30 cellular contexts compared by ENCODE assay signal in the genomic region with DNA sequence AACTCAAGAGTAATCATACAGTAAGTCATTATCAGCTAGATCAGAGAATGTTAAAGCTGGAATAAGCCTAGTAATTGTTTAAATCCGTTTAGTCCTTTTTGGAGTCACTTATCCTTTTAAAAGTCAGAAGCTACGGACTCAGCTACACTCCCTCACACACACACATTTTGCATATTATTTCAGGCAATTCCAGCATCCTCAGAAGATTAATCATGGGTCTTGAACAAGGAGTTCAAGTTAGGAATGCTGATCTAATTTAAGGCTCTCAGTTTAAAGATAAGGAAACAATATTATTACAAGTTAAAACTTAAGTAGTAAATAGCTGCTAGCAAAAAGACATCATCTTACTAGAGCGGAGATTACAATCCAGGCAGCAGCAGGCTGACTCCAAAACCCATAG.
"Had no signal": no experiment of that assay in that cellular context is flagged by ENCODE, and none has a peak within 500 bp of the region (broad histone marks: within the 10 kb centered on the region; RNA-seq: fewer than 3 reads in every experiment).

No MANE protein-coding gene starts in this region.

- DNase-seq: activated CD4-positive, alpha-beta T cell treated with anti-CD3 and anti-CD28 coated beads, Interleukin-2, amount 10 ng/mL, durations not matched to agents 7 days and 5 days; activated CD4-positive, CD25-positive, alpha-beta regulatory T cell; activated gamma-delta T cell treated with Interleukin-2 at 50 U/mL for 16 hours; activated naive CD4-positive, alpha-beta T cell treated with anti-CD3 and anti-CD28 coated beads, Interleukin-2, amount 10 ng/mL, durations not matched to agents 7 days and 5 days; activated naive CD8-positive, alpha-beta T cell treated with anti-CD3 and anti-CD28 coated beads for 36 hours; activated T-cell treated with anti-CD3 and anti-CD28 coated beads for 4 hours; anterior cingulate cortex; body of pancreas; central memory CD4-positive, alpha-beta T cell; Karpas-422; NCI-H1105 treated with DMSO at 0.1 percent for 48 hours; NCI-H1436 treated with DMSO at 0.1 percent for 48 hours; NCI-H187; NCI-H2081 treated with DMSO at 0.1 percent for 48 hours; NCI-H2171; NCI-H226; NCI-H526; NCI-H774; NK-92 treated with Interleukin-12 subunit alpha and Interleukin-12 subunit beta, amount 100 ng/mL, for 24 hours; OCI-M1; Right ventricle myocardium superior; T-cell had no signal

- ATAC-seq: body of pancreas, Panc1 had no signal

- H3K4me3 Mint-ChIP-seq: activated CD4-positive, alpha-beta memory T cell treated with anti-CD3 and anti-CD28 coated beads for 36 hours; activated CD4-positive, alpha-beta T cell treated with anti-CD3 and anti-CD28 coated beads, Interleukin-2, amount 10 ng/mL, durations not matched to agents 7 days and 5 days; activated naive CD4-positive, alpha-beta T cell treated with anti-CD3 and anti-CD28 coated beads, Interleukin-2, amount 10 ng/mL, durations not matched to agents 7 days and 5 days; activated naive CD8-positive, alpha-beta T cell treated with anti-CD3 and anti-CD28 coated beads for 36 hours; T-cell had no signal

- H3K36me3 Mint-ChIP-seq: T-cell had no signal

- H3K27ac ChIP-seq: body of pancreas, RWPE1, SJSA1, VCaP had no signal

- H3K9me3 Mint-ChIP-seq: activated CD4-positive, alpha-beta memory T cell treated with anti-CD3 and anti-CD28 coated beads for 36 hours; activated CD4-positive, alpha-beta T cell treated with anti-CD3 and anti-CD28 coated beads, Interleukin-2, amount 10 ng/mL, durations not matched to agents 7 days and 5 days; activated naive CD4-positive, alpha-beta T cell treated with anti-CD3 and anti-CD28 coated beads, Interleukin-2, amount 10 ng/mL, durations not matched to agents 7 days and 5 days; activated naive CD8-positive, alpha-beta T cell treated with anti-CD3 and anti-CD28 coated beads for 36 hours; activated T-cell treated with anti-CD3 and anti-CD28 coated beads, Interleukin-2, amount 50 U/mL, for 72 hours; activated T-helper 2 cell treated with anti-CD3 and anti-CD28 coated beads, Interferon-gamma antibody, Interleukin-2, Interleukin-4, amounts not matched to agents 10 μg/mL and 5 μg/mL and 100 μg/mL, durations not matched to agents 14 hours and 24 hours and 36 hours; T-cell had no signal

- H3K27ac Mint-ChIP-seq: activated CD4-positive, alpha-beta memory T cell treated with anti-CD3 and anti-CD28 coated beads for 36 hours; activated CD4-positive, alpha-beta T cell treated with anti-CD3 and anti-CD28 coated beads, Interleukin-2, amount 10 ng/mL, durations not matched to agents 7 days and 5 days; activated naive CD8-positive, alpha-beta T cell treated with anti-CD3 and anti-CD28 coated beads for 36 hours; activated T-helper 2 cell treated with anti-CD3 and anti-CD28 coated beads, Interferon-gamma antibody, Interleukin-2, Interleukin-4, amounts not matched to agents 10 μg/mL and 5 μg/mL and 100 μg/mL, durations not matched to agents 14 hours and 24 hours and 36 hours had no signal

- H3K4me1 ChIP-seq: SJSA1 had no signal

- H3K4me1 Mint-ChIP-seq: activated naive CD8-positive, alpha-beta T cell treated with anti-CD3 and anti-CD28 coated beads for 36 hours had no signal

- H3K9me3 ChIP-seq: body of pancreas, SJSA1 had no signal

- H3K27me3 ChIP-seq: body of pancreas, SJSA1 had no signal

- H3K27me3 Mint-ChIP-seq: activated CD4-positive, alpha-beta memory T cell treated with anti-CD3 and anti-CD28 coated beads for 36 hours; activated CD4-positive, alpha-beta T cell treated with anti-CD3 and anti-CD28 coated beads, Interleukin-2, amount 10 ng/mL, durations not matched to agents 7 days and 5 days; activated naive CD4-positive, alpha-beta T cell treated with anti-CD3 and anti-CD28 coated beads, Interleukin-2, amount 10 ng/mL, durations not matched to agents 7 days and 5 days; activated naive CD8-positive, alpha-beta T cell treated with anti-CD3 and anti-CD28 coated beads for 36 hours; T-cell had no signal

- FAIRE-seq: bronchial epithelial cell had no signal

- H3K4me3 ChIP-seq: body of pancreas, SJSA1 had no signal
